8 cellular contexts compared by ENCODE assay signal in the genomic region with DNA sequence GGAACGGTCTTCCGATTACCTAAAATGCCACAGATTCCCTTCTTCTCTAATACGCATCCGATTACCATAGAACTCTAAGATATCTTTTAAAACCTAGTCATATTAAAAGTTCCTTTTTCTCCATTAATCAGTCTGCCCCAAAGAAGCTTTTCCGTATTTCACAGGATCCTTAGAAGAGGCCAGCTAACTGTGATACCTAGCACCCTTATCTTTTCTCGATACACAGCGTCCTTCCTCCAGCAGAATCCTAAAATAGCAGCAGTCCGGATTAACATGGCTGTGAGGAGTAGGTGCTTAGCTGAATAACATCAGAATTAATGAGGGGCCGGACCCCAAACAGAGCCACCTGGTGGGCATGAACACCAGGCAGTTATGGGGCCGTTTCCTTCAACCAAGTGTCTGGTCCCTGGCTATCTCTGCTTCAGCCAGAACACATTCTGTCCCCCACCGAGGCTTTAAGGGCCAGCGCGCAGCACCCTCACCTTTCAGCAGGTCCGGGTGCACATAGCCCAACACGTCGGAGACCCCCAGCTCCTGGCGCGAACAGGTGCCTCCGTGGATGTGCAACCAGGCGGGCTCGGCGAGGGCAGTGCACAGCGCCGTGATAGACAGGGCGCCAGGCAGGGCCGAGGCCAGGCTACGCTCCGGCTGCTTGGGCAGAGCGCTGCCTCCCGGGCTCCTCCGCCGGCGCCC. TPM values are rescaled to one million over a fixed set of nuclear protein-coding genes. Genes with fewer than 3 reads are reported as not detected.
A peak's percentile ranks its signal among the peaks of the same experiment; 100 is the strongest.
DNase-seq lines count a peak whose midpoint lies in the region.

No MANE protein-coding gene starts in this region.

- H3K27ac ChIP-seq in urinary bladder (ENCODE audit: low read depth), result no peak overlapping the region

- DNase-seq in stimulated activated CD4-positive, alpha-beta T cell treated with anti-CD3 and anti-CD28 coated beads, Interleukin-12 subunit alpha, Interleukin-12 subunit beta, amount 100 ng/mL, for 4 hours, result peak; percentile 15
- DNase-seq in stimulated activated CD4-positive, alpha-beta T cell treated with anti-CD3 and anti-CD28 coated beads, Interleukin-1b, Interleukin-23, amount 100 ng/mL, for 48 hours, result no peak
- DNase-seq in Jurkat, Clone E6-1 (ENCODE audit: low read depth, low spot score), result no peak
- DNase-seq in T1000 (lab: John Stamatoyannopoulos, UW) (peak; percentile 11), midbrain (lab: John Stamatoyannopoulos, UW) (peak; percentile 27), NCI-H510A treated with DMSO at 0.1 percent for 48 hours (lab: John Stamatoyannopoulos, UW) (no peak)
- DNase-seq in effector CD4-positive, alpha-beta T cell, result peak; percentile 15

- peaks cover 2% of the 10 kb centered on the region for H3K36me3 ChIP-seq in urinary bladder (ENCODE audit: insufficient read depth)

- WGBS in urinary bladder, result 12% methylated on average over 33 of the region's 33 CpGs

- H3K4me1 ChIP-seq in urinary bladder (ENCODE audit: insufficient read depth), result no peaks in the 10 kb centered on the region

- peak overlapping the region; percentile 99 for H3K4me3 ChIP-seq in Jurkat, Clone E6-1 (ENCODE audit: low read length)
- H3K4me3 ChIP-seq in urinary bladder (ENCODE audit: low read depth, low read length), result peak overlapping the region; percentile 77

RNA-seq across cellular contexts. Expression of a gene that starts 1.0 kb away (rescaled TPM):
- polyA plus RNA-seq in Jurkat, Clone E6-1 (2012; ENCODE audit: insufficient read depth, insufficient read length), result 12.6 TPM
- total RNA-seq in urinary bladder, result 13.4 TPM
- polyA plus RNA-seq in urinary bladder, result 47.6 TPM

RNA-seq across cellular contexts. Expression of a gene that starts 1.2 kb away (rescaled TPM):
- polyA plus RNA-seq in Jurkat, Clone E6-1 (2012; ENCODE audit: insufficient read depth, insufficient read length), result 78.8 TPM
- 52.4 TPM for total RNA-seq in urinary bladder
- polyA plus RNA-seq in urinary bladder, result 60.3 TPM

RNA-seq across cellular contexts. Expression of a gene that starts 40.5 kb away (rescaled TPM):
- polyA plus RNA-seq in Jurkat, Clone E6-1 (2012; ENCODE audit: insufficient read depth, insufficient read length), result 189 TPM
- total RNA-seq in urinary bladder, result 58.3 TPM
- 107 TPM for polyA plus RNA-seq in urinary bladder

RNA-seq across cellular contexts. Expression of a gene that starts 56.2 kb away (rescaled TPM):
- polyA plus RNA-seq in Jurkat, Clone E6-1 (2012; ENCODE audit: insufficient read depth, insufficient read length), result 82.0 TPM
- total RNA-seq in urinary bladder, result 80.7 TPM
- 49.4 TPM for polyA plus RNA-seq in urinary bladder

Comparison
In these comparisons a context has a peak if more than half of its experiments do, and no peak if none do; other contexts are left out.
1. DNase-seq: peak in stimulated activated CD4-positive, alpha-beta T cell treated with anti-CD3 and anti-CD28 coated beads, Interleukin-12 subunit alpha, Interleukin-12 subunit beta, amount 100 ng/mL, for 4 hours (single experiment), T1000 (single experiment), effector CD4-positive, alpha-beta T cell (single experiment) and midbrain (single experiment); none in stimulated activated CD4-positive, alpha-beta T cell treated with anti-CD3 and anti-CD28 coated beads, Interleukin-1b, Interleukin-23, amount 100 ng/mL, for 48 hours (single experiment), Jurkat, Clone E6-1 (single experiment) and NCI-H510A treated with DMSO at 0.1 percent for 48 hours (single experiment).